ENCODE assay signal across 10 cellular contexts in genomic region chr3:46934508-46935167, GRCh38. TPM values are rescaled to one million over a fixed set of nuclear protein-coding genes. Genes with fewer than 3 reads are reported as not detected.
A peak's percentile ranks its signal among the peaks of the same experiment; 100 is the strongest.
DNase-seq lines count a peak whose midpoint lies in the region; ATAC-seq and TF ChIP-seq lines count a peak whose summit lies in the region.
"Had no signal": no experiment of that assay in that cellular context is flagged by ENCODE, and none has a peak within 500 bp of the region (broad histone marks: within the 10 kb centered on the region; RNA-seq: fewer than 3 reads in every experiment).

No MANE protein-coding gene starts in this region.

- H3K9ac ChIP-seq in OCI-LY3 (ENCODE audit: low read length): no peak overlapping the region

- H3K4me2 ChIP-seq in OCI-LY3 (ENCODE audit: low read length): no peak overlapping the region

- H3K79me2 ChIP-seq in OCI-LY3 (ENCODE audit: low read length): peaks cover 98% of the 10 kb centered on the region

- no peaks in the 10 kb centered on the region for H3K27me3 ChIP-seq in BE2C
- H3K27me3 ChIP-seq in OCI-LY3 (ENCODE audit: low read depth, low read length): no peaks in the 10 kb centered on the region

- H3K36me3 ChIP-seq in BE2C (no peaks in the 10 kb centered on the region; the same call in 1 of the 2 replicates), OCI-LY3 (replicated peaks; ENCODE audit: low read depth, low read length) (peaks cover 67% of the 10 kb centered on the region)

- peak overlapping the region; percentile 80 for H3K27ac ChIP-seq in OCI-LY3 (ENCODE audit: low read length)

- TF ChIP-seq CTCF in BE2C (IDR thresholded peaks at IDR 0.05; ENCODE audit: low read depth, low read length) (no peak), OCI-LY3 (IDR thresholded peaks at IDR 0.05; ENCODE audit: low read depth, low read length) (no peak), nephron (IDR thresholded peaks at IDR 0.05; ENCODE audit: unreplicated experiment in 3 of 3) (no peak)

- in situ Hi-C loops in ACHN (cut with HindIII; ENCODE audit: low pct_ligation_motif_present, low pct_unique_long_range_greater_than_20kb, low sequenced_read_pairs): no loop called here

- peak; percentile 45 for DNase-seq in BE2C
- DNase-seq in pons (ENCODE audit: low spot score): no peak
- no peak for DNase-seq in activated CD4-positive, CD25-positive, alpha-beta regulatory T cell treated with anti-CD3 and anti-CD28 coated beads, Interleukin-2, amount 50 U/mL, for 72 hours
- DNase-seq in ACHN: no peak
- DNase-seq in 8988T: no peak
- DNase-seq: DND-41 had no signal

- ATAC-seq in esophagus mucosa: peak; percentile 78

- no peaks in the 10 kb centered on the region for H3K9me3 Mint-ChIP-seq in nephron

- H3K4me1 ChIP-seq in BE2C: peaks cover 31% of the 10 kb centered on the region
- H3K4me1 ChIP-seq in OCI-LY3 (ENCODE audit: low read length): peaks cover 98% of the 10 kb centered on the region

- peaks cover 61% of the 10 kb centered on the region for H3K4me1 Mint-ChIP-seq in nephron

- no peaks in the 10 kb centered on the region for H4K20me1 ChIP-seq in OCI-LY3 (ENCODE audit: insufficient read depth, low read length)

- H3K4me3 ChIP-seq in BE2C (ENCODE audit: low read depth, low read length) (no peak overlapping the region), OCI-LY3 (ENCODE audit: low read length) (no peak overlapping the region)

- peaks cover 29% of the 10 kb centered on the region for H3K36me3 Mint-ChIP-seq in nephron (ENCODE audit: low read depth)

- H2AFZ ChIP-seq in OCI-LY3 (ENCODE audit: low read depth, low read length): no peak overlapping the region

- H3K4me3 Mint-ChIP-seq in nephron: no peak overlapping the region

- peak overlapping the region; percentile 52 to 92 (median 79) for H3K27ac Mint-ChIP-seq in nephron

- no peaks in the 10 kb centered on the region for H3K9me3 ChIP-seq in BE2C
- no peaks in the 10 kb centered on the region for H3K9me3 ChIP-seq in OCI-LY3 (ENCODE audit: insufficient read depth, low read length)

- H3K27me3 Mint-ChIP-seq in nephron (ENCODE audit: low read depth): no peaks in the 10 kb centered on the region

RNA-seq across cellular contexts. Expression of gene CCDC12, which starts 41.9 kb away (rescaled TPM):
- polyA plus RNA-seq in BE2C (2012; ENCODE audit: insufficient read depth, insufficient read length, low read depth): 80.9 TPM
- 50.2 TPM for total RNA-seq in esophagus mucosa

RNA-seq across cellular contexts. Expression of gene NBEAL2, which starts 44.8 kb away (rescaled TPM):
- polyA plus RNA-seq in BE2C (2012; ENCODE audit: insufficient read depth, insufficient read length, low read depth): 16.3 TPM
- 117 TPM for total RNA-seq in esophagus mucosa

RNA-seq across cellular contexts. Expression of gene PTH1R, which starts 57.1 kb away (rescaled TPM):
- polyA plus RNA-seq in BE2C (2012; ENCODE audit: insufficient read depth, insufficient read length, low read depth): not detected
- 0.28 TPM for total RNA-seq in esophagus mucosa
- total RNA-seq: T-helper 1 cell treated with Interleukin-12 subunit alpha and Interleukin-12 subunit beta and Interleukin-4 antibody, amounts not matched to agents 30 ng/mL and 1 ng/mL, for 36 hours had no signal
